In the genomic region with DNA sequence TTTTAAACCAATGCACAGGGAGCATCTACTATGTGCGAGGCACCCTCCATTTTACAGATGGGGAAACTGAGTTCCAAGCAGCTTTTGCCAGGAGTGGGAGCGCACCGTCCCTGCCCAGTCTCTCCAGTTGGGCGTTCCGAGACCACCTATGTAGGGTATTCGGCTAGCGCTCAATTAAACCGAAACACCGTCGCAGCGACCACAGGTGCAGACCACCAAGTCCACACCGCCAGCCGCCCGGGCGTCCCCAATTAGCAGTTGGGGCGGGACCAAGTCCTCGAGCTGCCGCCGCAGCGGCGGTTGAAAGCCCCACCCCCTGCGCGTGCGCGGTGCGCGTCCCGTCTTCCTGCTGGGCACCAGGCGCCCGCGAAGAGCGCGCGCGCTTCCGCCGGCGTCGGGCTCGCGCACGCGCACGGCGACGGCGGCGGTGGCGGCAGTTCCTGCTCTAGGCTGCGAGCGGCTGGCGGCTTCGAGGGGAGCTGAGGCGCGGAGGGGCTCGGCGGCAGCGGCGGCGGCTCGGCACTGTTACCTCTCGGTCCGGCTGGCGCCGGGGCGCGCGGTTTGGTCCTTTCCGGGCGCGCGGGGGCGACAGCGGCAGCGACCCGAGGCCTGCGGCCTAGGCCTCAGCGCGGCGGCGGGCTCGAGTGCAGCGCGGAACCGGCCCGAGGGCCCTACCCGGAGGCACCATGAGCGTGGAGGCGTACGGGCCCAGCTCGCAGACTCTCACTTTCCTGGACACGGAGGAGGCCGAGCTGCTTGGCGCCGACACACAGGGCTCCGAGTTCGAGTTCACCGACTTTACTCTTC, we compare ENCODE assay signal across 8 cellular contexts.
DNase-seq lines count a peak whose midpoint lies in the region; ATAC-seq and TF ChIP-seq lines count a peak whose summit lies in the region.

UPF1 (plus strand) TSS at position 436 of the 807 bp plus-strand sequence; CDS start at position 687, 251 bp downstream.

- peak within 1 kb of the TSS; percentile 73 to 90 for H3K27ac ChIP-seq in coronary artery

- ATAC-seq in HG03439 (IDR thresholded peaks at IDR 0.05; ENCODE audit: unreplicated experiment) = peak; percentile 63

- H3K4me3 ChIP-seq in coronary artery = peak within 1 kb of the TSS; percentile 93

- no peak for TF ChIP-seq CTCF in coronary artery (IDR thresholded peaks at IDR 0.05)

- DNase-seq in Ammon's horn (ENCODE audit: low spot score) (peak; percentile 96), GM19238 (ENCODE audit: insufficient read length, low spot score) (peak; percentile 96), NCI-H524 (lab: John Stamatoyannopoulos, UW) (peak; percentile 87 to 97), coronary artery (ENCODE audit: low spot score) (peak; percentile 94), left kidney (ENCODE audit: low read depth, low spot score) (peak; percentile 98)
- DNase-seq in activated CD4-positive, alpha-beta T cell treated with anti-CD3 and anti-CD28 coated beads for 48 hours = peak; percentile 98
- DNase-seq in stimulated activated CD4-positive, alpha-beta T cell treated with anti-CD3 and anti-CD28 coated beads, Interleukin-2, amount 100 ng/mL, for 24 hours = peak; percentile 97 to 98

Comparison
In these comparisons a context has a peak if more than half of its experiments do, and no peak if none do; other contexts are left out.
1. Peak in every context shown above with its lines: DNase-seq, ATAC-seq, H3K4me3 ChIP-seq and H3K27ac ChIP-seq.